Comparison of ENCODE assay signal across 15 cellular contexts in genomic region chr5:133292300-133292699, GRCh38.
DNase-seq lines count a peak whose midpoint lies in the region; ATAC-seq, FAIRE-seq and TF ChIP-seq lines count a peak whose summit lies in the region.
"Had no signal": no experiment of that assay in that cellular context is flagged by ENCODE, and none has a peak within 500 bp of the region (broad histone marks: within the 10 kb centered on the region; RNA-seq: fewer than 3 reads in every experiment).

No MANE protein-coding gene starts in this region.

- ATAC-seq in HG03571 (IDR thresholded peaks at IDR 0.05; ENCODE audit: unreplicated experiment) = no peak
- ATAC-seq: gastroesophageal sphincter, sciatic nerve, SK-N-SH treated with all-trans-retinoic acid at 6 μM for 48 hours had no signal

- H3K79me1 ChIP-seq in H1 (ENCODE audit: low read depth, low read length) = no peaks in the 10 kb centered on the region

- intact Hi-C loops in PC-9 (cut with micrococcal nuclease; ENCODE audit: unreplicated experiment) (no loop called here), uterus (cut with DNase I; ENCODE audit: low total_unique reads) (no loop called here)

- H2BK15ac ChIP-seq in H1 (ENCODE audit: low read length) = no peak overlapping the region

- H4K91ac ChIP-seq in H1 (replicated peaks; ENCODE audit: insufficient read length, low read length) = no peak overlapping the region

- no peak overlapping the region for H4K5ac ChIP-seq in H1 (ENCODE audit: insufficient read length, low read depth, low read length)

- H3K9me3 ChIP-seq in PC-9 (ENCODE audit: insufficient read depth, low read depth) (no peaks in the 10 kb centered on the region), H1 (ENCODE audit: insufficient read depth in 2 of 2, low read depth in 1 of 2, low read length in 1 of 2) (no peaks in the 10 kb centered on the region), uterus (no peaks in the 10 kb centered on the region)
- H3K9me3 ChIP-seq: gastroesophageal sphincter, upper lobe of left lung had no signal

- H3K23me2 ChIP-seq in H1 (ENCODE audit: low read depth, low read length) = no peaks in the 10 kb centered on the region

- H2BK5ac ChIP-seq in H1 (ENCODE audit: low read depth, low read length) = no peak overlapping the region

- 0 out of 2 replicates have a peak overlapping the region, but pooled peaks have one; percentile 65 for H2AK5ac ChIP-seq in H1 (ENCODE audit: low read depth, low read length)

- no peaks in the 10 kb centered on the region for H3K36me3 ChIP-seq in PC-9 (ENCODE audit: low read depth)
- no peaks in the 10 kb centered on the region for H3K36me3 ChIP-seq in H1 (ENCODE audit: control insufficient read depth in 2 of 4, insufficient read depth in 4 of 4, low read length in 3 of 4)
- H3K36me3 ChIP-seq in uterus = no peaks in the 10 kb centered on the region
- H3K36me3 ChIP-seq: gastroesophageal sphincter, upper lobe of left lung, WERI-Rb-1 had no signal

- H3K18ac ChIP-seq in H1 (ENCODE audit: extremely low read depth, low read length) = no peak overlapping the region

- WGBS in H1 (ENCODE audit: extremely low coverage in 1 of 2, insufficient coverage in 1 of 2, insufficient read length in 1 of 2, insufficient replicate concordance in 2 of 2, low coverage in 1 of 2, low lambda C conversion rate in 2 of 2, missing lambda C conversion rate in 1 of 2), 2 experiments = 75% methylated on average over 2 of the region's 2 CpGs; no CpG with 5 or more reads in 1 of the 2 experiments

- no peak overlapping the region for H2BK120ac ChIP-seq in H1 (replicated peaks; ENCODE audit: low read depth, low read length)

- TF ChIP-seq RAD21 in H1 (IDR thresholded peaks at IDR 0.05 in 1 of 2, conservative IDR thresholded peaks at IDR 0.05 in 1 of 2; ENCODE audit: low read depth in 2 of 2, low read length in 2 of 2) = no peak

- H3K9me2 ChIP-seq in PC-9 (ENCODE audit: insufficient read depth) = no peaks in the 10 kb centered on the region

- H3K27ac ChIP-seq in PC-9 = peak overlapping the region; percentile 56
- no peak overlapping the region for H3K27ac ChIP-seq in H1 (ENCODE audit: low read depth, low read length)
- no peak overlapping the region for H3K27ac ChIP-seq in uterus
- H3K27ac ChIP-seq: gastroesophageal sphincter, upper lobe of left lung, WERI-Rb-1 had no signal

- peak; percentile 7 for DNase-seq in stimulated activated CD4-positive, alpha-beta T cell treated with anti-CD3 and anti-CD28 coated beads, Interleukin-1b, Interleukin-23, amount 100 ng/mL, for 48 hours
- DNase-seq in stimulated activated CD4-positive, alpha-beta T cell treated with anti-CD3 and anti-CD28 coated beads, Interleukin-4, amount 100 ng/mL, for 4 hours = no peak
- peak; percentile 20 to 91 for DNase-seq in PC-9
- no peak for DNase-seq in H1 (ENCODE audit: low read depth in 1 of 2, low spot score in 2 of 2)
- no peak for DNase-seq in uterus
- DNase-seq in GM10266 (ENCODE audit: extremely low spot score) = no peak
- DNase-seq in medulla oblongata (ENCODE audit: extremely low spot score) = no peak
- DNase-seq: activated naive CD8-positive, alpha-beta T cell treated with anti-CD3 and anti-CD28 coated beads, Interleukin-2, amount 10 ng/mL, durations not matched to agents 7 days and 5 days; stimulated activated CD4-positive, alpha-beta T cell treated with anti-CD3 and anti-CD28 coated beads, Interleukin-4, amount 100 ng/mL, for 24 hours; upper lobe of left lung; WERI-Rb-1 had no signal

- CTCF ChIA-PET in PC-9 (lab: Charles Lee) = no interaction called here
- CTCF ChIA-PET in H1 (lab: Charles Lee; ENCODE audit: partially characterized antibody) = interaction anchor here (0.6 to 2.1 kb wide), 5 partner anchors 31 to 277 kb away, joined by 3 to 6 read pairs (median 4); no protein-coding TSS in a partner anchor

- H3K4me1 ChIP-seq in PC-9 (replicated peaks; ENCODE audit: insufficient read depth) (peaks cover 73% of the 10 kb centered on the region), H1 (replicated peaks in 1 of 4; ENCODE audit: control insufficient read depth in 3 of 4, insufficient read depth in 4 of 4, low read length in 3 of 4) (peaks cover 0 to 8% (median 0%) of the 10 kb centered on the region in 4 experiments; a peak in 2 of 7 replicates), uterus (no peaks in the 10 kb centered on the region)
- H3K4me1 ChIP-seq: gastroesophageal sphincter had no signal

- no peak overlapping the region for H3K4ac ChIP-seq in H1 (replicated peaks; ENCODE audit: insufficient read length, low read depth, low read length)

- no peak overlapping the region for H3K23ac ChIP-seq in H1 (ENCODE audit: insufficient read length)

- no peak for TF ChIP-seq CTCF in PC-9 (conservative IDR thresholded peaks at IDR 0.05)
- TF ChIP-seq CTCF in H1 (IDR thresholded peaks at IDR 0.05; ENCODE audit: control extremely low read depth in 1 of 3, insufficient read depth in 1 of 3, low read depth in 1 of 3, low read length in 3 of 3) = no peak
- no peak for TF ChIP-seq CTCF in uterus (IDR thresholded peaks at IDR 0.05)
- TF ChIP-seq CTCF in GM10266 (IDR thresholded peaks at IDR 0.05; ENCODE audit: control insufficient read depth, insufficient read depth, low read depth, missing control alignments) = no peak

- no TSS peak for BruUV-seq in PC-9 (replicated peaks; lab: Mats Ljungman, UMichigan)

- peaks cover 39% of the 10 kb centered on the region for H3F3A ChIP-seq in PC-9 (ENCODE audit: insufficient read depth, low read depth)

- POLR2A ChIA-PET in PC-9 (lab: Charles Lee; ENCODE audit: unreplicated experiment) = interaction anchor here (0.6 kb wide), 1 partner anchor 24 kb away, joined by 7 read pairs; no protein-coding TSS in a partner anchor
- POLR2A ChIA-PET in H1 (lab: Charles Lee; ENCODE audit: partially characterized antibody) = no interaction called here

- H2BK20ac ChIP-seq in H1 (ENCODE audit: low read length) = no peak overlapping the region

- H3K14ac ChIP-seq in H1 (ENCODE audit: insufficient read length) = no peak overlapping the region

- no peak for FAIRE-seq in H1 (lab: Jason Lieb, UNC)

- H3K27me3 ChIP-seq in PC-9 (ENCODE audit: insufficient read depth, low read depth) (no peaks in the 10 kb centered on the region), H1 (replicated peaks in 1 of 4; ENCODE audit: control insufficient read depth in 3 of 4, extremely low read depth in 1 of 4, insufficient read depth in 3 of 4, low read length in 3 of 4) (no peaks in the 10 kb centered on the region), uterus (no peaks in the 10 kb centered on the region)
- H3K27me3 ChIP-seq: gastroesophageal sphincter, upper lobe of left lung had no signal

- H3K9ac ChIP-seq in H1 (replicated peaks in 1 of 4; ENCODE audit: extremely low read depth in 1 of 4, low read depth in 3 of 4, low read length in 3 of 4) = no peak overlapping the region

- H2AFZ ChIP-seq in PC-9 (no peak overlapping the region), H1 (ENCODE audit: low read length) (no peak overlapping the region)

- H3K56ac ChIP-seq in H1 (replicated peaks; ENCODE audit: insufficient read length, low read depth, low read length) = no peak overlapping the region

- H3K79me2 ChIP-seq in PC-9 (ENCODE audit: low read depth) = no peaks in the 10 kb centered on the region
- H3K79me2 ChIP-seq in H1 (ENCODE audit: control insufficient read depth in 1 of 2, insufficient read depth in 2 of 2, low read length in 2 of 2) = no peaks in the 10 kb centered on the region

- no peak overlapping the region for H3K4me3 ChIP-seq in PC-9
- H3K4me3 ChIP-seq in H1 (ENCODE audit: extremely low read depth in 1 of 4, insufficient read depth in 2 of 4, low read depth in 3 of 4, low read length in 4 of 4) = no peak overlapping the region
- H3K4me3 ChIP-seq in uterus = no peak overlapping the region
- H3K4me3 ChIP-seq: gastroesophageal sphincter, upper lobe of left lung had no signal

- no peaks in the 10 kb centered on the region for H4K20me1 ChIP-seq in PC-9 (ENCODE audit: insufficient read depth)
- H4K20me1 ChIP-seq in H1 (replicated peaks in 1 of 2; ENCODE audit: control insufficient read depth in 1 of 2, insufficient read depth in 2 of 2, low read length in 2 of 2) = no peaks in the 10 kb centered on the region

- no peak for TF ChIP-seq POLR2A in H1 (IDR thresholded peaks at IDR 0.05; ENCODE audit: control extremely low read depth in 1 of 2, low read depth in 2 of 2, low read length in 2 of 2)
- no peak for TF ChIP-seq POLR2A in uterus (IDR thresholded peaks at IDR 0.05)

- H4K8ac ChIP-seq in H1 (ENCODE audit: extremely low read depth, insufficient read depth, low read length) = no peak overlapping the region

- no peak for TF ChIP-seq EP300 in H1 (IDR thresholded peaks at IDR 0.05; ENCODE audit: borderline replicate concordance in 1 of 2, low read depth in 2 of 2, low read length in 2 of 2)

- no peak overlapping the region for H2BK12ac ChIP-seq in H1 (ENCODE audit: low read depth, low read length)

- H3K4me2 ChIP-seq in PC-9 (peak overlapping the region; percentile 64), H1 (ENCODE audit: insufficient read depth in 1 of 2, low read depth in 2 of 2, low read length in 2 of 2) (no peak overlapping the region)

TF ChIP-seq in H1, 55 proteins besides CTCF, POLR2A, EP300 and RAD21 (continues in another document):
- TF ChIP-seq GTF2F1 (IDR thresholded peaks at IDR 0.05; ENCODE audit: borderline replicate concordance, low read depth, low read length) = no peak

Comparison
In these comparisons a context has a peak if more than half of its experiments do, and no peak if none do; other contexts are left out.
1. DNase-seq: peak in stimulated activated CD4-positive, alpha-beta T cell treated with anti-CD3 and anti-CD28 coated beads, Interleukin-1b, Interleukin-23, amount 100 ng/mL, for 48 hours (single experiment) and PC-9 (2 of 2); none in stimulated activated CD4-positive, alpha-beta T cell treated with anti-CD3 and anti-CD28 coated beads, Interleukin-4, amount 100 ng/mL, for 4 hours (0 of 2), H1 (0 of 2), uterus (0 of 2), GM10266 (single experiment) and medulla oblongata (single experiment).